9 cellular contexts compared by ENCODE assay signal in the genomic region with DNA sequence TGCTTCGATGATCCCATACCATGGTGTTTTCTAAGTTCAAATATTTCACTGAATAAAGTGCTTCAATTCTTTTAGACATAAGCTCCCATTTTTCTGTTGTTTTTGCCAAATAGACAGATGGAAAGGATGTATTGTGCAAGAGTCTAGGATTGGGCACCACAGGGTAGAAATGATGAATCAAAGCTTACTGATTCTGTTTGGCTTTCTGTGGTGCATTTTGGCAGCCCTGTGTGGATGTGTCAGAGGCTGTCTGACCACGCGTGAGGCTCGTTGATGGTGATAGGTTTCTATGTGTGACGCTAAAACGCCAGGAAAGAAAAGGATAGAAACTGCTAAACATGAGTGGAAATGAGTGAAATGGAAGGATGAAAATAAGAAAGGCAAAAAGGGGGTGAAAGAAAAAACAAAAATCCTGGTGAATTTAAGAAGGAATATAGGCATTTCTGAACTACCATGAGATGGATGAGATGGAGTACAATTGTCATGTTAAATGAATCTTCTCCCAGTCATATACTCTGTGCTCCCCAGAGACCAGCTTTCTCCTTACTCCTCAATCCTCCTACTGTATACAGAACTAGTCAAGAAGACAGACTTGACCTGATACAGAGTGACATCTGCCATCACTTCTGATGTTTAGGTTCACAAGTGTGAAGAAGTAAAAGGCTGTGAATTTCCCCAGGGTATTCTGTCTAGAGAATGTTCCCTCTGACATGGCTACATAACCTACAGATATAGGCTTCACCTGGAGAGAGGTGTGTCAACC. TPM values are rescaled to one million over a fixed set of nuclear protein-coding genes. Genes with fewer than 3 reads are reported as not detected.
DNase-seq lines count a peak whose midpoint lies in the region; ATAC-seq lines count a peak whose summit lies in the region.
"Had no signal": no experiment of that assay in that cellular context is flagged by ENCODE, and none has a peak within 500 bp of the region (broad histone marks: within the 10 kb centered on the region; RNA-seq: fewer than 3 reads in every experiment).

No MANE protein-coding gene starts in this region.

- H3K4me1 ChIP-seq in aorta (ENCODE audit: control insufficient read depth in 1 of 2, insufficient read depth in 2 of 2, low read length in 2 of 2): peaks cover 3 to 13% of the 10 kb centered on the region in 2 donors

- intact Hi-C loops in Right ventricle myocardium inferior (cut with DNase I) (no loop called here), cardiac septum (cut with DNase I) (no loop called here), aorta (cut with DNase I) (loop anchor here in 1 of 2 donors (5.0 kb wide), 1 partner anchor 45 kb away; no protein-coding TSS in a partner anchor)

- H3K36me3 ChIP-seq in aorta (ENCODE audit: control insufficient read depth in 1 of 2, insufficient read depth in 2 of 2, low read length in 1 of 2): no peaks in the 10 kb centered on the region
- H3K36me3 ChIP-seq: transverse colon had no signal

- H3K27ac ChIP-seq in aorta (ENCODE audit: low read depth in 1 of 2, low read length in 2 of 2): peak overlapping the region in 1 of 2 donors; percentile 49
- H3K27ac ChIP-seq: transverse colon had no signal

- ATAC-seq in Right ventricle myocardium inferior: peak; percentile 61
- peak; percentile 96 to 97 for ATAC-seq in activated T-cell treated with anti-CD3 and anti-CD28 coated beads, Interleukin-2, amount 50 U/mL, for 72 hours (replicated peaks in 1 of 2)
- ATAC-seq in aorta (ENCODE audit: low FRiP score): peak; percentile 75
- ATAC-seq in GM21717 (IDR thresholded peaks at IDR 0.05; ENCODE audit: unreplicated experiment): no peak
- ATAC-seq in HG03097 (IDR thresholded peaks at IDR 0.05; ENCODE audit: low FRiP score, unreplicated experiment): no peak

- no peaks in the 10 kb centered on the region for H3K27me3 Mint-ChIP-seq in activated T-cell treated with anti-CD3 and anti-CD28 coated beads, Interleukin-2, amount 50 U/mL, for 72 hours (ENCODE audit: low read depth)

- H3K9me3 Mint-ChIP-seq in activated T-cell treated with anti-CD3 and anti-CD28 coated beads, Interleukin-2, amount 50 U/mL, for 72 hours: no peaks in the 10 kb centered on the region

- WGBS in aorta, 2 donors: 43 to 46% methylated on average over 6 of the region's 6 CpGs

- H3K27ac Mint-ChIP-seq in activated T-cell treated with anti-CD3 and anti-CD28 coated beads, Interleukin-2, amount 50 U/mL, for 72 hours: peak overlapping the region; percentile 8

- H3K4me3 Mint-ChIP-seq in activated T-cell treated with anti-CD3 and anti-CD28 coated beads, Interleukin-2, amount 50 U/mL, for 72 hours: peak overlapping the region; percentile 14 to 37

- no peaks in the 10 kb centered on the region for H3K9me3 ChIP-seq in aorta (ENCODE audit: control insufficient read depth, low read length)
- H3K9me3 ChIP-seq: transverse colon had no signal

- peaks cover 1 to 4% of the 10 kb centered on the region in 2 donors for H3K36me3 Mint-ChIP-seq in activated T-cell treated with anti-CD3 and anti-CD28 coated beads, Interleukin-2, amount 50 U/mL, for 72 hours (ENCODE audit: insufficient read depth in 2 of 2)

- H3K4me3 ChIP-seq in aorta (ENCODE audit: low read length in 2 of 2): no peak overlapping the region
- H3K4me3 ChIP-seq: transverse colon had no signal

- DNase-seq in Right ventricle myocardium inferior (ENCODE audit: missing footprints) (no peak), cardiac septum (ENCODE audit: low spot score) (no peak), kidney tubule cell (ENCODE audit: low spot score) (peak; percentile 58), aorta (peak in 1 of 2 donors; percentile 80), activated gamma-delta T cell (lab: John Stamatoyannopoulos, UW) (no peak)
- DNase-seq in activated T-cell treated with anti-CD3 and anti-CD28 coated beads, Interleukin-2, amount 50 U/mL, for 72 hours: peak; percentile 68 to 77
- DNase-seq: transverse colon had no signal

- peaks cover 76% of the 10 kb centered on the region for H3K4me1 Mint-ChIP-seq in activated T-cell treated with anti-CD3 and anti-CD28 coated beads, Interleukin-2, amount 50 U/mL, for 72 hours (ENCODE audit: low read depth)

- H3K27me3 ChIP-seq in aorta (ENCODE audit: control insufficient read depth in 1 of 2, insufficient read depth in 2 of 2, low read length in 1 of 2): no peaks in the 10 kb centered on the region
- H3K27me3 ChIP-seq: transverse colon had no signal

RNA-seq across cellular contexts. Expression of gene ANKH, which starts 54.4 kb away (rescaled TPM):
- total RNA-seq in Right ventricle myocardium inferior (156 TPM), cardiac septum (233 TPM), aorta (100 to 1,000 TPM; 200 to 257 TPM)
- 100 to 1,000 TPM in 1 of 2 donors, 10 to 100 TPM in 1; 86.3 to 103 TPM for total RNA-seq in activated T-cell treated with anti-CD3 and anti-CD28 coated beads, Interleukin-2, amount 50 U/mL, for 72 hours
- 100 to 1,000 TPM in 1 of 2 donors, 10 to 100 TPM in 1; 63.7 to 135 TPM for polyA plus RNA-seq in aorta

Comparison
In these comparisons a context has a peak if more than half of its experiments do, and no peak if none do; other contexts are left out.
1. ATAC-seq: peak in Right ventricle myocardium inferior (single experiment), activated T-cell treated with anti-CD3 and anti-CD28 coated beads, Interleukin-2, amount 50 U/mL, for 72 hours (2 of 2) and aorta (single experiment); none in GM21717 (single experiment) and HG03097 (single experiment).
2. DNase-seq: peak in activated T-cell treated with anti-CD3 and anti-CD28 coated beads, Interleukin-2, amount 50 U/mL, for 72 hours (2 of 2) and kidney tubule cell (single experiment); none in Right ventricle myocardium inferior (single experiment), cardiac septum (single experiment) and activated gamma-delta T cell (single experiment).